ENCODE assay signal across 8 cellular contexts in the genomic region with DNA sequence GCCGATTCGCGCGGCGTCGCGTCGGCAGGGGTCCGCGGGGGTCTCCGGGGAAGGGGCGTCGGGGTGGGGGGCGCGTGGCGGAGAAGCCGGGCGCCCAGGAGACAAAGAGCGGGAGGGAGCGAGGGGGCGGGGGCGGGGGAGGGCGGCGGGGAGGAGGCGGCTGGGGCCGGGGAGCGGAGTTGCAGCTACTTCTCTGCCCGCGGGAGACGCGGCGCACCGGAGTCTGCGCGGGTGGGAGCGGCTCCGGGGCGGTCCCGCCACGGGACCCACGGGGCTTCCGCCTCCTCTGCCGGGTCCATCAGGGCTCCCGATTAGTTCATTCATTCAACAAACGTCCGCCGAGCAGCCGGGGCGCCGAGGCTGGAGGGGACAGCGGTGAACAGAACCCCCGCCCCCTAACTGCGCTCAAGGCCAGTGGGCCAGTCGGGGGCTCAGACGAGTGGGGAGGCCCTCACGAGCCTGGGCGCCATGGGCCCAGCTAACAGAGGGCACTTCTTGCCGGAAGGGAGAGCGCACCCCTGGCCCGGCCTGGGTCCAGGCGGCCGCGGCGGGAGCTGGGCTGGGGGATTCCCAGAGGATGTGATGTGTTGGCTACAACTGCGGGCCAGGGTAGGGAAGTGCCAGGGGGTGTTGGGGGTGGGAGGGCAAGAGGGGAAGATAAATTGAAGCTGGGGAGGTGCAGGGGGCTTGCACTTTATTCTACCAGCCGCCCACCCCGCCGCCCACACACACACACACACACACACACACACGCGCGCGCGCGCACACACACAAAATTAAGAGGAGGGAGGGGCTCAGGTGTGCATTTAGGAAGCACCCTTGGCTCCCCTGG. TPM values are rescaled to one million over a fixed set of nuclear protein-coding genes. Genes with fewer than 3 reads are reported as not detected.
A peak's percentile ranks its signal among the peaks of the same experiment; 100 is the strongest.
DNase-seq lines count a peak whose midpoint lies in the region; ATAC-seq and TF ChIP-seq lines count a peak whose summit lies in the region.

A gene (minus strand): TSS at position 215 of the 832 bp plus-strand sequence. CDS start 5,201 bp downstream, outside the sequence.

- intact Hi-C loops in dendritic cell treated with granulocyte-macrophage colony-stimulating factor and Interleukin-4, amounts not matched to agents 40 ng/mL and 50 ng/mL, for 4 days (cut with micrococcal nuclease) = loop anchor here (5.0 kb wide), 1 partner anchor 32 kb away; no protein-coding TSS in a partner anchor
- intact Hi-C loops in tibial artery (cut with DNase I; ENCODE audit: low total_unique reads) = no loop called here

- peaks cover 28% of the 10 kb centered on the region for H3K36me3 Mint-ChIP-seq in dendritic cell treated with granulocyte-macrophage colony-stimulating factor and Interleukin-4, amounts not matched to agents 40 ng/mL and 50 ng/mL, for 4 days (ENCODE audit: low read depth)

- WGBS in lung, 2 donors = 6 to 7% methylated on average over 52 to 74 of the region's 74 CpGs

- DNase-seq in NCI-H345 (lab: John Stamatoyannopoulos, UW) = peak; percentile 48
- no peak for DNase-seq in NCI-H345 treated with DMSO at 0.1 percent for 48 hours (lab: John Stamatoyannopoulos, UW; ENCODE audit: unreplicated experiment)
- no peak for DNase-seq in lung (ENCODE audit: low spot score)
- DNase-seq in tibial artery = peak in 1 of 2 donors; percentile 77
- DNase-seq in DMS153 (lab: John Stamatoyannopoulos, UW) = no peak

- H3K27ac ChIP-seq in lung (ENCODE audit: low read depth in 1 of 2, low read length in 1 of 2) (peak within 1 kb of the TSS in 1 of 2 donors; percentile 78), tibial artery (peak within 1 kb of the TSS; percentile 52 to 62)

- ATAC-seq in SK-N-SH treated with all-trans-retinoic acid at 6 μM for 48 hours (peak; percentile 58), lung (ENCODE audit: insufficient read depth, low FRiP score) (peak; percentile 5), HG03108 (IDR thresholded peaks at IDR 0.05; ENCODE audit: unreplicated experiment) (no peak)

- H3K27me3 Mint-ChIP-seq in dendritic cell treated with granulocyte-macrophage colony-stimulating factor and Interleukin-4, amounts not matched to agents 40 ng/mL and 50 ng/mL, for 4 days = peaks cover 61% of the 10 kb centered on the region

- H3K27me3 ChIP-seq in lung (ENCODE audit: control insufficient read depth, insufficient read depth) (no peaks in the 10 kb centered on the region), tibial artery (peaks cover 0 to 4% of the 10 kb centered on the region in 2 donors)

- H3K9me3 ChIP-seq in lung (ENCODE audit: control insufficient read depth in 2 of 2, insufficient read depth in 1 of 2, low read length in 1 of 2) = no peaks in the 10 kb centered on the region
- H3K9me3 ChIP-seq in tibial artery = no peaks in the 10 kb centered on the region

- no peak for TF ChIP-seq CTCF in lung (IDR thresholded peaks at IDR 0.05; ENCODE audit: control extremely low read depth, extremely low read depth)
- TF ChIP-seq CTCF in tibial artery (IDR thresholded peaks at IDR 0.05) = no peak

- no peaks in the 10 kb centered on the region for H3K9me3 Mint-ChIP-seq in dendritic cell treated with granulocyte-macrophage colony-stimulating factor and Interleukin-4, amounts not matched to agents 40 ng/mL and 50 ng/mL, for 4 days

- H3K4me1 ChIP-seq in lung (ENCODE audit: control insufficient read depth in 2 of 2, insufficient read depth in 2 of 2, low read length in 2 of 2) (peaks cover 7 to 8% of the 10 kb centered on the region in 2 donors), tibial artery (peaks cover 0 to 56% (median 49%) of the 10 kb centered on the region in 4 donors)

- H3K36me3 ChIP-seq in lung (ENCODE audit: control insufficient read depth in 2 of 2, insufficient read depth in 2 of 2, low read length in 2 of 2) = peaks cover 4 to 9% of the 10 kb centered on the region in 2 donors
- H3K36me3 ChIP-seq in tibial artery = peaks cover 0 to 11% (median 7%) of the 10 kb centered on the region in 3 donors

- H3K4me1 Mint-ChIP-seq in dendritic cell treated with granulocyte-macrophage colony-stimulating factor and Interleukin-4, amounts not matched to agents 40 ng/mL and 50 ng/mL, for 4 days (ENCODE audit: low read depth) = peaks cover 49% of the 10 kb centered on the region

- H3K4me3 ChIP-seq in lung (peak within 1 kb of the TSS; percentile 34), tibial artery (peak within 1 kb of the TSS; percentile 50 to 59)

- peak within 1 kb of the TSS; percentile 67 for H3K4me3 Mint-ChIP-seq in dendritic cell treated with granulocyte-macrophage colony-stimulating factor and Interleukin-4, amounts not matched to agents 40 ng/mL and 50 ng/mL, for 4 days

- peak within 1 kb of the TSS; percentile 18 for H3K27ac Mint-ChIP-seq in dendritic cell treated with granulocyte-macrophage colony-stimulating factor and Interleukin-4, amounts not matched to agents 40 ng/mL and 50 ng/mL, for 4 days

TF ChIP-seq in SK-N-SH treated with all-trans-retinoic acid at 6 μM for 48 hours, 23 proteins besides CTCF, POLR2A, EP300 and RAD21:
- no peak for TF ChIP-seq BACH2 (CRISPR knock-in tag; IDR thresholded peaks at IDR 0.05; ENCODE audit: borderline replicate concordance)
- TF ChIP-seq ZFP3 (CRISPR knock-in tag; IDR thresholded peaks at IDR 0.05) = no peak
- TF ChIP-seq ZFP30 (CRISPR knock-in tag; IDR thresholded peaks at IDR 0.05) = no peak
- no peak for TF ChIP-seq OSR1 (CRISPR knock-in tag; IDR thresholded peaks at IDR 0.05)
- TF ChIP-seq CSDC2 (CRISPR knock-in tag; IDR thresholded peaks at IDR 0.05) = no peak
- TF ChIP-seq, protein P1, sequence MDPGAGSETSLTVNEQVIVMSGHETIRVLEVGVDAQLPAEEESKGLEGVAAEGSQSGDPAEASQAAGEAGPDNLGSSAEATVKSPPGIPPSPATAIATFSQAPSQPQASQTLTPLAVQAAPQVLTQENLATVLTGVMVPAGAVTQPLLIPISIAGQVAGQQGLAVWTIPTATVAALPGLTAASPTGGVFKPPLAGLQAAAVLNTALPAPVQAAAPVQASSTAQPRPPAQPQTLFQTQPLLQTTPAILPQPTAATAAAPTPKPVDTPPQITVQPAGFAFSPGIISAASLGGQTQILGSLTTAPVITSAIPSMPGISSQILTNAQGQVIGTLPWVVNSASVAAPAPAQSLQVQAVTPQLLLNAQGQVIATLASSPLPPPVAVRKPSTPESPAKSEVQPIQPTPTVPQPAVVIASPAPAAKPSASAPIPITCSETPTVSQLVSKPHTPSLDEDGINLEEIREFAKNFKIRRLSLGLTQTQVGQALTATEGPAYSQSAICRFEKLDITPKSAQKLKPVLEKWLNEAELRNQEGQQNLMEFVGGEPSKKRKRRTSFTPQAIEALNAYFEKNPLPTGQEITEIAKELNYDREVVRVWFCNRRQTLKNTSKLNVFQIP (CRISPR knock-in tag; IDR thresholded peaks at IDR 0.05; ENCODE audit: borderline replicate concordance, low read depth) = no peak
- TF ChIP-seq PPARA (CRISPR knock-in tag; IDR thresholded peaks at IDR 0.05; ENCODE audit: borderline replicate concordance) = no peak
- no peak for TF ChIP-seq SNAI2 (CRISPR knock-in tag; IDR thresholded peaks at IDR 0.05)
- TF ChIP-seq, protein P2, sequence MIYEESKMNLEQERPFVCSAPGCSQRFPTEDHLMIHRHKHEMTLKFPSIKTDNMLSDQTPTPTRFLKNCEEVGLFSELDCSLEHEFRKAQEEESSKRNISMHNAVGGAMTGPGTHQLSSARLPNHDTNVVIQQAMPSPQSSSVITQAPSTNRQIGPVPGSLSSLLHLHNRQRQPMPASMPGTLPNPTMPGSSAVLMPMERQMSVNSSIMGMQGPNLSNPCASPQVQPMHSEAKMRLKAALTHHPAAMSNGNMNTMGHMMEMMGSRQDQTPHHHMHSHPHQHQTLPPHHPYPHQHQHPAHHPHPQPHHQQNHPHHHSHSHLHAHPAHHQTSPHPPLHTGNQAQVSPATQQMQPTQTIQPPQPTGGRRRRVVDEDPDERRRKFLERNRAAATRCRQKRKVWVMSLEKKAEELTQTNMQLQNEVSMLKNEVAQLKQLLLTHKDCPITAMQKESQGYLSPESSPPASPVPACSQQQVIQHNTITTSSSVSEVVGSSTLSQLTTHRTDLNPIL (CRISPR knock-in tag; IDR thresholded peaks at IDR 0.05; ENCODE audit: low read depth) = no peak
- no peak for TF ChIP-seq ZNF8 (CRISPR knock-in tag; IDR thresholded peaks at IDR 0.05)
- TF ChIP-seq ZNF565 (CRISPR knock-in tag; conservative IDR thresholded peaks at IDR 0.05; ENCODE audit: low read depth) = no peak
- TF ChIP-seq RARB (CRISPR knock-in tag; IDR thresholded peaks at IDR 0.05) = no peak
- TF ChIP-seq ARNTL (CRISPR knock-in tag; IDR thresholded peaks at IDR 0.05; ENCODE audit: borderline replicate concordance, low read depth) = no peak
- no peak for TF ChIP-seq ZNF70 (CRISPR knock-in tag; IDR thresholded peaks at IDR 0.05)
- TF ChIP-seq TCF4 (CRISPR knock-in tag; IDR thresholded peaks at IDR 0.05; ENCODE audit: borderline replicate concordance) = no peak
TF ChIP-seq in SK-N-SH treated with all-trans-retinoic acid at 6 μM for 48 hours: peak in this region for 0.

RNA-seq across cellular contexts. Expression of the gene that starts here (rescaled TPM):
- total RNA-seq in lung = 1 to 10 TPM; 3.3 to 4.4 TPM
- polyA plus RNA-seq in lung = 1 to 10 TPM; 3.9 to 6.2 TPM
